17 cellular contexts compared by ENCODE assay signal in the genomic region with DNA sequence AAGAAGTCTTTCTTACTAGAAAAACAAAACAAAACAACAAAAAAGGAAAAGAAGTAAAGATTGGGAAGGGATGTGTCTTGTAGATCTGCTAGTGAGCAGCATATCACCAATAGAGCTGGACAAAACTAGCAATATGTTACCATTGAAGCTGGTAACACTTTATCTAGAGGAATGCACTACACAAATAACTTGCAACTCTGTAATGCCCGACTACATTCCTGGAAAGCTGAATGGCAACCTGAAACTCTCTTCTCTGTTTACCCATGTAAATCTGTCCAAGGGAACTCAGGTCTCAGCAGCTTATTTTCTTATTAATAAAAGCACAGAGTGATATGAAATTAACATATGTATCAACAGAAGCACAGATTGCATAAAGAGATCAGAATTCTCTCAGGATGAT.
DNase-seq lines count a peak whose midpoint lies in the region; ATAC-seq, FAIRE-seq and TF ChIP-seq lines count a peak whose summit lies in the region.
"Had no signal": no experiment of that assay in that cellular context is flagged by ENCODE, and none has a peak within 500 bp of the region (broad histone marks: within the 10 kb centered on the region; RNA-seq: fewer than 3 reads in every experiment).

No MANE protein-coding gene starts in this region.

- CTCF ChIA-PET in activated CD4-positive, alpha-beta T cell treated with anti-CD3 and anti-CD28 coated beads for 36 hours (lab: Charles Lee), result no interaction called here
- CTCF ChIA-PET in WTC11 (lab: Charles Lee), result no interaction called here

- no peak overlapping the region for H3K4me3 Mint-ChIP-seq in activated CD4-positive, alpha-beta T cell treated with anti-CD3 and anti-CD28 coated beads for 36 hours
- H3K4me3 Mint-ChIP-seq in WTC11 (no peak overlapping the region), HFFc6 (no peak overlapping the region)
- H3K4me3 Mint-ChIP-seq: CD4-positive, alpha-beta T cell; GM23338 had no signal

- no peaks in the 10 kb centered on the region for H3K36me3 Mint-ChIP-seq in activated CD4-positive, alpha-beta T cell treated with anti-CD3 and anti-CD28 coated beads for 36 hours (ENCODE audit: low read depth)
- H3K36me3 Mint-ChIP-seq in WTC11, result peaks cover 2% of the 10 kb centered on the region; the same call in 1 of the 2 replicates
- H3K36me3 Mint-ChIP-seq in HFFc6 (ENCODE audit: low read depth), result no peaks in the 10 kb centered on the region

- 44% methylated on average over 1 of the region's 1 CpG for WGBS in smooth muscle cell (ENCODE audit: low lambda C conversion rate)

- no peaks in the 10 kb centered on the region for H3K36me3 ChIP-seq in smooth muscle cell (ENCODE audit: low read depth)
- H3K36me3 ChIP-seq: BLaER1 treated with 17β-estradiol and CSF1 and Interleukin-3, amounts not matched to agents 10 nM and 100 nM had no signal

- no peak overlapping the region for H3K9ac ChIP-seq in smooth muscle cell (ENCODE audit: low read depth)
- H3K9ac ChIP-seq: BLaER1 treated with 17β-estradiol and CSF1 and Interleukin-3, amounts not matched to agents 10 nM and 100 nM had no signal

- peak overlapping the region; percentile 49 for H2AFZ ChIP-seq in smooth muscle cell (ENCODE audit: low read depth)
- H2AFZ ChIP-seq: GM23338 had no signal

- H3K27me3 ChIP-seq in smooth muscle cell (ENCODE audit: low read depth), result no peaks in the 10 kb centered on the region
- H3K27me3 ChIP-seq: BLaER1 treated with 17β-estradiol and CSF1 and Interleukin-3, amounts not matched to agents 10 nM and 100 nM had no signal

- no peaks in the 10 kb centered on the region for H3K9me3 ChIP-seq in smooth muscle cell (replicated peaks; ENCODE audit: low read depth)
- H3K9me3 ChIP-seq: BLaER1 treated with 17β-estradiol and CSF1 and Interleukin-3, amounts not matched to agents 10 nM and 100 nM had no signal

- no peaks in the 10 kb centered on the region for H3K4me1 Mint-ChIP-seq in activated CD4-positive, alpha-beta T cell treated with anti-CD3 and anti-CD28 coated beads for 36 hours
- H3K4me1 Mint-ChIP-seq in WTC11 (no peaks in the 10 kb centered on the region), HFFc6 (ENCODE audit: low read depth) (no peaks in the 10 kb centered on the region)
- H3K4me1 Mint-ChIP-seq: GM23338 had no signal

- no peak overlapping the region for H3K27ac Mint-ChIP-seq in activated CD4-positive, alpha-beta T cell treated with anti-CD3 and anti-CD28 coated beads for 36 hours
- H3K27ac Mint-ChIP-seq in WTC11 (no peak overlapping the region), HFFc6 (no peak overlapping the region)
- H3K27ac Mint-ChIP-seq: CD4-positive, alpha-beta T cell; GM23338 had no signal

- DNase-seq in HTR-8/SVneo (ENCODE audit: insufficient read length, low spot score), result no peak
- DNase-seq in amniotic epithelial cell (ENCODE audit: low read depth), result peak; percentile 21
- peak; percentile 55 for DNase-seq in left kidney (ENCODE audit: low read depth, low spot score)
- DNase-seq in smooth muscle cell (lab: John Stamatoyannopoulos, UW; ENCODE audit: unreplicated experiment), result no peak
- DNase-seq in activated CD4-positive, alpha-beta T cell treated with anti-CD3 and anti-CD28 coated beads for 36 hours, result no peak
- DNase-seq in WTC11 (ENCODE audit: low spot score), result no peak
- no peak for DNase-seq in HFFc6
- DNase-seq: ACHN; CD4-positive, alpha-beta T cell; DMS79 treated with DMSO at 0.1 percent for 48 hours; EL; H7 had no signal

- POLR2A ChIA-PET in activated CD4-positive, alpha-beta T cell treated with anti-CD3 and anti-CD28 coated beads for 36 hours (lab: Charles Lee), result interaction anchor here (0.6 kb wide), 1 partner anchor 11 kb away, joined by 3 read pairs; no protein-coding TSS in a partner anchor
- POLR2A ChIA-PET in WTC11 (lab: Charles Lee), result no interaction called here

- peak; percentile 98 for FAIRE-seq in HTR-8/SVneo (lab: Jason Lieb, UNC)
- FAIRE-seq: G401.6, GM12891 had no signal

- intact Hi-C loops in activated CD4-positive, alpha-beta T cell treated with anti-CD3 and anti-CD28 coated beads for 36 hours (cut with DNase I, micrococcal nuclease), result no loop called here

- no peak overlapping the region for H3K27ac ChIP-seq in smooth muscle cell (ENCODE audit: low read depth)
- H3K27ac ChIP-seq: BLaER1 treated with 17β-estradiol and CSF1 and Interleukin-3, amounts not matched to agents 10 nM and 100 nM had no signal

- no peaks in the 10 kb centered on the region for H3K79me2 ChIP-seq in smooth muscle cell (ENCODE audit: low read depth)

- TF ChIP-seq CTCF in smooth muscle cell (IDR thresholded peaks at IDR 0.05; ENCODE audit: borderline replicate concordance, insufficient read depth, poor library complexity, severe bottlenecking) (no peak), WTC11 (IDR thresholded peaks at IDR 0.05) (no peak), HFFc6 (IDR thresholded peaks at IDR 0.05) (no peak)

- no peak overlapping the region for H3K4me3 ChIP-seq in smooth muscle cell
- H3K4me3 ChIP-seq: BLaER1 treated with 17β-estradiol and CSF1 and Interleukin-3, amounts not matched to agents 10 nM and 100 nM; GM23338 had no signal

- H3K9me3 Mint-ChIP-seq in activated CD4-positive, alpha-beta T cell treated with anti-CD3 and anti-CD28 coated beads for 36 hours (ENCODE audit: low read depth), result peaks cover 3% of the 10 kb centered on the region
- H3K9me3 Mint-ChIP-seq in WTC11, result peaks cover 11% of the 10 kb centered on the region; the same call in 1 of the 2 replicates
- peaks cover 31% of the 10 kb centered on the region for H3K9me3 Mint-ChIP-seq in HFFc6
- H3K9me3 Mint-ChIP-seq: GM23338 had no signal

- H4K20me1 ChIP-seq in smooth muscle cell (ENCODE audit: low read depth), result no peaks in the 10 kb centered on the region
- H4K20me1 ChIP-seq: BLaER1 treated with 17β-estradiol and CSF1 and Interleukin-3, amounts not matched to agents 10 nM and 100 nM had no signal

- H3K27me3 Mint-ChIP-seq in activated CD4-positive, alpha-beta T cell treated with anti-CD3 and anti-CD28 coated beads for 36 hours, result no peaks in the 10 kb centered on the region
- H3K27me3 Mint-ChIP-seq in WTC11 (ENCODE audit: low read depth) (no peaks in the 10 kb centered on the region), HFFc6 (ENCODE audit: insufficient read depth) (no peaks in the 10 kb centered on the region; the same call in 1 of the 2 replicates)
- H3K27me3 Mint-ChIP-seq: CD4-positive, alpha-beta T cell had no signal

- no peaks in the 10 kb centered on the region for H3F3A ChIP-seq in smooth muscle cell (ENCODE audit: low read depth)

- no peak overlapping the region for H3K4me2 ChIP-seq in smooth muscle cell
- H3K4me2 ChIP-seq: BLaER1 treated with 17β-estradiol and CSF1 and Interleukin-3, amounts not matched to agents 10 nM and 100 nM; GM23338 had no signal

- H3K4me1 ChIP-seq in smooth muscle cell (ENCODE audit: low read depth), result no peaks in the 10 kb centered on the region
- H3K4me1 ChIP-seq: BLaER1 treated with 17β-estradiol and CSF1 and Interleukin-3, amounts not matched to agents 10 nM and 100 nM had no signal

- ATAC-seq in activated CD4-positive, alpha-beta T cell treated with anti-CD3 and anti-CD28 coated beads for 36 hours, result no peak
- ATAC-seq in WTC11, result no peak
- no peak for ATAC-seq in HG03097 (IDR thresholded peaks at IDR 0.05; ENCODE audit: low FRiP score, unreplicated experiment)
- ATAC-seq: GM23338 had no signal

TF ChIP-seq in WTC11, 78 proteins besides CTCF, POLR2A, EP300 and RAD21 (continues in another document):
- TF ChIP-seq, protein P1, sequence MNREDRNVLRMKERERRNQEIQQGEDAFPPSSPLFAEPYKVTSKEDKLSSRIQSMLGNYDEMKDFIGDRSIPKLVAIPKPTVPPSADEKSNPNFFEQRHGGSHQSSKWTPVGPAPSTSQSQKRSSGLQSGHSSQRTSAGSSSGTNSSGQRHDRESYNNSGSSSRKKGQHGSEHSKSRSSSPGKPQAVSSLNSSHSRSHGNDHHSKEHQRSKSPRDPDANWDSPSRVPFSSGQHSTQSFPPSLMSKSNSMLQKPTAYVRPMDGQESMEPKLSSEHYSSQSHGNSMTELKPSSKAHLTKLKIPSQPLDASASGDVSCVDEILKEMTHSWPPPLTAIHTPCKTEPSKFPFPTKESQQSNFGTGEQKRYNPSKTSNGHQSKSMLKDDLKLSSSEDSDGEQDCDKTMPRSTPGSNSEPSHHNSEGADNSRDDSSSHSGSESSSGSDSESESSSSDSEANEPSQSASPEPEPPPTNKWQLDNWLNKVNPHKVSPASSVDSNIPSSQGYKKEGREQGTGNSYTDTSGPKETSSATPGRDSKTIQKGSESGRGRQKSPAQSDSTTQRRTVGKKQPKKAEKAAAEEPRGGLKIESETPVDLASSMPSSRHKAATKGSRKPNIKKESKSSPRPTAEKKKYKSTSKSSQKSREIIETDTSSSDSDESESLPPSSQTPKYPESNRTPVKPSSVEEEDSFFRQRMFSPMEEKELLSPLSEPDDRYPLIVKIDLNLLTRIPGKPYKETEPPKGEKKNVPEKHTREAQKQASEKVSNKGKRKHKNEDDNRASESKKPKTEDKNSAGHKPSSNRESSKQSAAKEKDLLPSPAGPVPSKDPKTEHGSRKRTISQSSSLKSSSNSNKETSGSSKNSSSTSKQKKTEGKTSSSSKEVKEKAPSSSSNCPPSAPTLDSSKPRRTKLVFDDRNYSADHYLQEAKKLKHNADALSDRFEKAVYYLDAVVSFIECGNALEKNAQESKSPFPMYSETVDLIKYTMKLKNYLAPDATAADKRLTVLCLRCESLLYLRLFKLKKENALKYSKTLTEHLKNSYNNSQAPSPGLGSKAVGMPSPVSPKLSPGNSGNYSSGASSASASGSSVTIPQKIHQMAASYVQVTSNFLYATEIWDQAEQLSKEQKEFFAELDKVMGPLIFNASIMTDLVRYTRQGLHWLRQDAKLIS (CRISPR knock-in tag; IDR thresholded peaks at IDR 0.05; ENCODE audit: borderline replicate concordance), result no peak
- TF ChIP-seq ZNF219 (CRISPR knock-in tag; IDR thresholded peaks at IDR 0.05; ENCODE audit: borderline replicate concordance) (no peak), TCF7 (CRISPR knock-in tag; IDR thresholded peaks at IDR 0.05; ENCODE audit: low read depth) (no peak), SMAD3 (CRISPR knock-in tag; IDR thresholded peaks at IDR 0.05; ENCODE audit: borderline replicate concordance) (no peak), GTF2I (CRISPR knock-in tag; conservative IDR thresholded peaks at IDR 0.05) (no peak), NR3C1 (CRISPR knock-in tag; conservative IDR thresholded peaks at IDR 0.05; ENCODE audit: low read depth) (no peak), ATF1 (CRISPR knock-in tag; IDR thresholded peaks at IDR 0.05) (no peak)
- TF ChIP-seq, protein P2, sequence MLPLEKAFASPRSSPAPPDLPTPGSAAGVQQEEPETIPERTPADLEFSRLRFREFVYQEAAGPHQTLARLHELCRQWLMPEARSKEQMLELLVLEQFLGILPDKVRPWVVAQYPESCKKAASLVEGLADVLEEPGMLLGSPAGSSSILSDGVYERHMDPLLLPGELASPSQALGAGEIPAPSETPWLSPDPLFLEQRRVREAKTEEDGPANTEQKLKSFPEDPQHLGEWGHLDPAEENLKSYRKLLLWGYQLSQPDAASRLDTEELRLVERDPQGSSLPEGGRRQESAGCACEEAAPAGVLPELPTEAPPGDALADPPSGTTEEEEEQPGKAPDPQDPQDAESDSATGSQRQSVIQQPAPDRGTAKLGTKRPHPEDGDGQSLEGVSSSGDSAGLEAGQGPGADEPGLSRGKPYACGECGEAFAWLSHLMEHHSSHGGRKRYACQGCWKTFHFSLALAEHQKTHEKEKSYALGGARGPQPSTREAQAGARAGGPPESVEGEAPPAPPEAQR (CRISPR knock-in tag; IDR thresholded peaks at IDR 0.05), result no peak

Comparison
In these comparisons a context has a peak if more than half of its experiments do, and no peak if none do; other contexts are left out.
1. DNase-seq: peak in amniotic epithelial cell (single experiment) and left kidney (single experiment); none in HTR-8/SVneo (single experiment), smooth muscle cell (single experiment), activated CD4-positive, alpha-beta T cell treated with anti-CD3 and anti-CD28 coated beads for 36 hours (single experiment), WTC11 (single experiment) and HFFc6 (single experiment).